In the genomic region with DNA sequence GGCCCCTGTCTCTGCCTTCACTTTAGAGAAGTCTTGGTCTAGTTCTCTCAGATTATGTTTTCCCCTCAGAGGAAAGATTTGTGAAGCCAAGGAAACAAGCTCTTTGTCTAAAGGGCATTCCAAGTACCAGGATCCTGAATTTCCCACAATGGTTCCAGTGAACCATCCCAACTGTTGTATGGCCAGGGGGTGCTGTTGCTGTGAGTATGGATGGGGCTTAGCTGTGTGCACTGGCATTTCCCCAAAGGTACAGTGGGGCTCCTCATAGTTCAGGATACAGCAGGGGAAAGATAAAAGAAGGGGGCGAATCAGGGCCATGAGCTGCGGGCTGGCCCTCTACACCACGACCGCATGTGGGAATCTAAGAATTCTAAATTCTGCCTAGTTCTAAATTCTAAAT, we compare ENCODE assay signal across 23 cellular contexts.
"Had no signal": no experiment of that assay in that cellular context is flagged by ENCODE, and none has a peak within 500 bp of the region (broad histone marks: within the 10 kb centered on the region; RNA-seq: fewer than 3 reads in every experiment).

No MANE protein-coding gene starts in this region.

- H3K4me1 ChIP-seq: adrenal gland, SJSA1 had no signal

- H3K9me3 ChIP-seq: adrenal gland, SJSA1 had no signal

- H3K27me3 Mint-ChIP-seq: activated CD4-positive, alpha-beta memory T cell treated with anti-CD3 and anti-CD28 coated beads for 36 hours; activated CD4-positive, alpha-beta T cell treated with anti-CD3 and anti-CD28 coated beads, Interleukin-2, amount 10 ng/mL, durations not matched to agents 24 days and 14 days; activated naive CD8-positive, alpha-beta T cell treated with anti-CD3 and anti-CD28 coated beads, Interleukin-2, amount 10 ng/mL, durations not matched to agents 7 days and 5 days; activated T-helper 17 cell treated with anti-CD3 and anti-CD28 coated beads, Interleukin-2, amount 50 U/mL, for 72 hours had no signal

- H3K27ac ChIP-seq: adrenal gland, SJSA1 had no signal

- DNase-seq: activated CD4-positive, alpha-beta memory T cell treated with anti-CD3 and anti-CD28 coated beads for 36 hours; activated CD4-positive, alpha-beta T cell treated with anti-CD3 and anti-CD28 coated beads, Interleukin-2, amount 10 ng/mL, durations not matched to agents 24 days and 14 days; activated CD4-positive, CD25-positive, alpha-beta regulatory T cell treated with anti-CD3 and anti-CD28 coated beads, Interleukin-2, amount 50 U/mL, for 72 hours; activated CD8-positive, alpha-beta memory T cell treated with anti-CD3 and anti-CD28 coated beads for 24 hours; activated gamma-delta T cell; activated naive CD4-positive, alpha-beta T cell treated with anti-CD3 and anti-CD28 coated beads for 36 hours; activated naive CD8-positive, alpha-beta T cell treated with anti-CD3 and anti-CD28 coated beads, Interleukin-2, amount 10 ng/mL, durations not matched to agents 7 days and 5 days; activated T-cell treated with anti-CD3 and anti-CD28 coated beads, Interleukin-2, amount 50 U/mL, for 48 hours; adrenal gland; anterior cingulate cortex; cerebellar nuclear complex; KBM-7; NCI-H1048; NCI-H146; NCI-H2029; NCI-H345; NCI-H510A; NCI-H526 treated with DMSO at 0.1 percent for 48 hours; PC-3; SHP77 had no signal

- H3K27me3 ChIP-seq: adrenal gland, SJSA1 had no signal

- H3K4me1 Mint-ChIP-seq: activated CD4-positive, alpha-beta T cell treated with anti-CD3 and anti-CD28 coated beads, Interleukin-2, amount 10 ng/mL, durations not matched to agents 24 days and 14 days; activated naive CD8-positive, alpha-beta T cell treated with anti-CD3 and anti-CD28 coated beads, Interleukin-2, amount 10 ng/mL, durations not matched to agents 7 days and 5 days; activated T-helper 17 cell treated with anti-CD3 and anti-CD28 coated beads, Interleukin-2, amount 50 U/mL, for 72 hours had no signal

- H3K36me3 Mint-ChIP-seq: activated CD4-positive, alpha-beta memory T cell treated with anti-CD3 and anti-CD28 coated beads for 36 hours; activated naive CD8-positive, alpha-beta T cell treated with anti-CD3 and anti-CD28 coated beads, Interleukin-2, amount 10 ng/mL, durations not matched to agents 7 days and 5 days had no signal

- ATAC-seq: activated T-helper 17 cell treated with anti-CD3 and anti-CD28 coated beads, Interleukin-2, amount 50 U/mL, for 72 hours; PC-3 had no signal

- H3K27ac Mint-ChIP-seq: activated CD4-positive, alpha-beta memory T cell treated with anti-CD3 and anti-CD28 coated beads for 36 hours; activated CD4-positive, alpha-beta T cell treated with anti-CD3 and anti-CD28 coated beads, Interleukin-2, amount 10 ng/mL, durations not matched to agents 24 days and 14 days; activated naive CD4-positive, alpha-beta T cell treated with anti-CD3 and anti-CD28 coated beads for 36 hours; activated naive CD8-positive, alpha-beta T cell treated with anti-CD3 and anti-CD28 coated beads, Interleukin-2, amount 10 ng/mL, durations not matched to agents 7 days and 5 days; activated T-helper 17 cell treated with anti-CD3 and anti-CD28 coated beads, Interleukin-2, amount 50 U/mL, for 72 hours; T-helper 1 cell treated with Interleukin-12 subunit alpha and Interleukin-12 subunit beta and Interleukin-4 antibody, amounts not matched to agents 30 μg/mL and 1 μg/mL, for 36 hours had no signal

- H3K36me3 ChIP-seq: adrenal gland, SJSA1 had no signal

- H3K9me3 Mint-ChIP-seq: activated CD4-positive, alpha-beta T cell treated with anti-CD3 and anti-CD28 coated beads, Interleukin-2, amount 10 ng/mL, durations not matched to agents 24 days and 14 days; activated naive CD4-positive, alpha-beta T cell treated with anti-CD3 and anti-CD28 coated beads for 36 hours; activated naive CD8-positive, alpha-beta T cell treated with anti-CD3 and anti-CD28 coated beads, Interleukin-2, amount 10 ng/mL, durations not matched to agents 7 days and 5 days; T-helper 1 cell treated with Interleukin-12 subunit alpha and Interleukin-12 subunit beta and Interleukin-4 antibody, amounts not matched to agents 30 μg/mL and 1 μg/mL, for 36 hours had no signal

- H3K4me3 ChIP-seq: adrenal gland, SJSA1 had no signal

- H3K4me3 Mint-ChIP-seq: activated CD4-positive, alpha-beta memory T cell treated with anti-CD3 and anti-CD28 coated beads for 36 hours; activated CD4-positive, alpha-beta T cell treated with anti-CD3 and anti-CD28 coated beads, Interleukin-2, amount 10 ng/mL, durations not matched to agents 24 days and 14 days; activated naive CD4-positive, alpha-beta T cell treated with anti-CD3 and anti-CD28 coated beads for 36 hours; activated naive CD8-positive, alpha-beta T cell treated with anti-CD3 and anti-CD28 coated beads, Interleukin-2, amount 10 ng/mL, durations not matched to agents 7 days and 5 days; activated T-helper 17 cell treated with anti-CD3 and anti-CD28 coated beads, Interleukin-2, amount 50 U/mL, for 72 hours; T-helper 1 cell treated with Interleukin-12 subunit alpha and Interleukin-12 subunit beta and Interleukin-4 antibody, amounts not matched to agents 30 μg/mL and 1 μg/mL, for 36 hours had no signal
